Comparison of ENCODE assay signal across 2 cellular contexts in the genomic region with DNA sequence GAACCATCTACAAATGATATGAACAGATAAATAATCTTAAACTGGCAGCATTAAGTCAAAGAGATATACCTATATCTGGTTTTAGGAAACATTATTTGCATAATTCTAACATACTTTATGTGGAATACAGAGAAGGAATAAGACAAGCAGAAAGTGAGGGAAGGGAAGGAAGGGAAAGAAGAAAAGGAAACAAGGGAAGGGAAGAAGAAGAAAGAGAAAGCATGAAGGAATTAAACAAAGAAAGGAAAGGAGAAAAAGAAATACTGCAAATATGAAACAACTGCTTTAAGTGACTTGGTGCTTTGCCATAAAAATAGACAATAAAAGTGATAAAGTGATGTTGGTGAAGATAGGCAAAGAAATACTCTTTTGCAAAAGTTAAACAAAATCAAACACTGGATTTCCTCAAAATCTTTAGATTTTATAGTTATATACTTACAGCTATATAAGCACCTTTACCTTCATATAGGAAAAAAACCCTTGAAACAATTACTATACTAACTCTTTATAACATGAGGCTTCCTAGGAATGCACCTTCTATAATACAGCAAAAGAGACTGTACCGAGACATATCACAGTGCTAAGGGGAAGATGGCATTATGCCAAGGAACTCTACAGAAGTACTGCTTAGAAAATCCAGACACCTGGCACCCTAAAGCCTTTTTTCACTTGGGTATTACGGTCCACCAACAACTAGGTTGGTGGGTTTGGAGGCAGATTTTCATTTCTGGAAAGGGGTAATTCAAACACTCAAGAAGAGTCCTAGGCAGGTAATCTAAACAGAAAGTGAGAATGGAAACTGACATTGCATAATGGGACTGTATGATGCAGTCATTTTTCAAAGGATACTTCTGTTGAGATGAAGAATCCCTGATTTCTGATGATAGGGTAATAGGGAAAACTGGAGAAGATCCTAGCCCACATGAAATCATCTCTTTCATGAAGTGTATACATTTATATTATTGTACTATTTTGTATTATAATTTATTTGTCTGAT.
TF ChIP-seq lines count a peak whose summit lies in the region.

No MANE protein-coding gene starts in this region.

TF ChIP-seq in SK-N-SH treated with all-trans-retinoic acid at 6 μM for 48 hours, 23 proteins besides CTCF, POLR2A, EP300 and RAD21 (continued from another document):
- TF ChIP-seq, protein P1, sequence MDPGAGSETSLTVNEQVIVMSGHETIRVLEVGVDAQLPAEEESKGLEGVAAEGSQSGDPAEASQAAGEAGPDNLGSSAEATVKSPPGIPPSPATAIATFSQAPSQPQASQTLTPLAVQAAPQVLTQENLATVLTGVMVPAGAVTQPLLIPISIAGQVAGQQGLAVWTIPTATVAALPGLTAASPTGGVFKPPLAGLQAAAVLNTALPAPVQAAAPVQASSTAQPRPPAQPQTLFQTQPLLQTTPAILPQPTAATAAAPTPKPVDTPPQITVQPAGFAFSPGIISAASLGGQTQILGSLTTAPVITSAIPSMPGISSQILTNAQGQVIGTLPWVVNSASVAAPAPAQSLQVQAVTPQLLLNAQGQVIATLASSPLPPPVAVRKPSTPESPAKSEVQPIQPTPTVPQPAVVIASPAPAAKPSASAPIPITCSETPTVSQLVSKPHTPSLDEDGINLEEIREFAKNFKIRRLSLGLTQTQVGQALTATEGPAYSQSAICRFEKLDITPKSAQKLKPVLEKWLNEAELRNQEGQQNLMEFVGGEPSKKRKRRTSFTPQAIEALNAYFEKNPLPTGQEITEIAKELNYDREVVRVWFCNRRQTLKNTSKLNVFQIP (CRISPR knock-in tag; IDR thresholded peaks at IDR 0.05; ENCODE audit: borderline replicate concordance, low read depth), result no peak
- TF ChIP-seq, protein P2, sequence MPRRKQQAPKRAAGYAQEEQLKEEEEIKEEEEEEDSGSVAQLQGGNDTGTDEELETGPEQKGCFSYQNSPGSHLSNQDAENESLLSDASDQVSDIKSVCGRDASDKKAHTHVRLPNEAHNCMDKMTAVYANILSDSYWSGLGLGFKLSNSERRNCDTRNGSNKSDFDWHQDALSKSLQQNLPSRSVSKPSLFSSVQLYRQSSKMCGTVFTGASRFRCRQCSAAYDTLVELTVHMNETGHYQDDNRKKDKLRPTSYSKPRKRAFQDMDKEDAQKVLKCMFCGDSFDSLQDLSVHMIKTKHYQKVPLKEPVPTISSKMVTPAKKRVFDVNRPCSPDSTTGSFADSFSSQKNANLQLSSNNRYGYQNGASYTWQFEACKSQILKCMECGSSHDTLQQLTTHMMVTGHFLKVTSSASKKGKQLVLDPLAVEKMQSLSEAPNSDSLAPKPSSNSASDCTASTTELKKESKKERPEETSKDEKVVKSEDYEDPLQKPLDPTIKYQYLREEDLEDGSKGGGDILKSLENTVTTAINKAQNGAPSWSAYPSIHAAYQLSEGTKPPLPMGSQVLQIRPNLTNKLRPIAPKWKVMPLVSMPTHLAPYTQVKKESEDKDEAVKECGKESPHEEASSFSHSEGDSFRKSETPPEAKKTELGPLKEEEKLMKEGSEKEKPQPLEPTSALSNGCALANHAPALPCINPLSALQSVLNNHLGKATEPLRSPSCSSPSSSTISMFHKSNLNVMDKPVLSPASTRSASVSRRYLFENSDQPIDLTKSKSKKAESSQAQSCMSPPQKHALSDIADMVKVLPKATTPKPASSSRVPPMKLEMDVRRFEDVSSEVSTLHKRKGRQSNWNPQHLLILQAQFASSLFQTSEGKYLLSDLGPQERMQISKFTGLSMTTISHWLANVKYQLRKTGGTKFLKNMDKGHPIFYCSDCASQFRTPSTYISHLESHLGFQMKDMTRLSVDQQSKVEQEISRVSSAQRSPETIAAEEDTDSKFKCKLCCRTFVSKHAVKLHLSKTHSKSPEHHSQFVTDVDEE (CRISPR knock-in tag; IDR thresholded peaks at IDR 0.05), result no peak
- no peak for TF ChIP-seq OSR1 (CRISPR knock-in tag; IDR thresholded peaks at IDR 0.05)
- TF ChIP-seq ISL1 (CRISPR knock-in tag; IDR thresholded peaks at IDR 0.05), result no peak
- TF ChIP-seq SNAI2 (CRISPR knock-in tag; IDR thresholded peaks at IDR 0.05), result no peak
- TF ChIP-seq, protein P3, sequence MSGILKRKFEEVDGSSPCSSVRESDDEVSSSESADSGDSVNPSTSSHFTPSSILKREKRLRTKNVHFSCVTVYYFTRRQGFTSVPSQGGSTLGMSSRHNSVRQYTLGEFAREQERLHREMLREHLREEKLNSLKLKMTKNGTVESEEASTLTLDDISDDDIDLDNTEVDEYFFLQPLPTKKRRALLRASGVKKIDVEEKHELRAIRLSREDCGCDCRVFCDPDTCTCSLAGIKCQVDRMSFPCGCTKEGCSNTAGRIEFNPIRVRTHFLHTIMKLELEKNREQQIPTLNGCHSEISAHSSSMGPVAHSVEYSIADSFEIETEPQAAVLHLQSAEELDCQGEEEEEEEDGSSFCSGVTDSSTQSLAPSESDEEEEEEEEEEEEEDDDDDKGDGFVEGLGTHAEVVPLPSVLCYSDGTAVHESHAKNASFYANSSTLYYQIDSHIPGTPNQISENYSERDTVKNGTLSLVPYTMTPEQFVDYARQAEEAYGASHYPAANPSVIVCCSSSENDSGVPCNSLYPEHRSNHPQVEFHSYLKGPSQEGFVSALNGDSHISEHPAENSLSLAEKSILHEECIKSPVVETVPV (CRISPR knock-in tag; IDR thresholded peaks at IDR 0.05), result no peak
- TF ChIP-seq TOX (CRISPR knock-in tag; IDR thresholded peaks at IDR 0.05; ENCODE audit: borderline replicate concordance), result no peak
- no peak for TF ChIP-seq ZC3H10 (CRISPR knock-in tag; IDR thresholded peaks at IDR 0.05)
- TF ChIP-seq, protein P4, sequence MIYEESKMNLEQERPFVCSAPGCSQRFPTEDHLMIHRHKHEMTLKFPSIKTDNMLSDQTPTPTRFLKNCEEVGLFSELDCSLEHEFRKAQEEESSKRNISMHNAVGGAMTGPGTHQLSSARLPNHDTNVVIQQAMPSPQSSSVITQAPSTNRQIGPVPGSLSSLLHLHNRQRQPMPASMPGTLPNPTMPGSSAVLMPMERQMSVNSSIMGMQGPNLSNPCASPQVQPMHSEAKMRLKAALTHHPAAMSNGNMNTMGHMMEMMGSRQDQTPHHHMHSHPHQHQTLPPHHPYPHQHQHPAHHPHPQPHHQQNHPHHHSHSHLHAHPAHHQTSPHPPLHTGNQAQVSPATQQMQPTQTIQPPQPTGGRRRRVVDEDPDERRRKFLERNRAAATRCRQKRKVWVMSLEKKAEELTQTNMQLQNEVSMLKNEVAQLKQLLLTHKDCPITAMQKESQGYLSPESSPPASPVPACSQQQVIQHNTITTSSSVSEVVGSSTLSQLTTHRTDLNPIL (CRISPR knock-in tag; IDR thresholded peaks at IDR 0.05; ENCODE audit: low read depth), result no peak

TF ChIP-seq in SK-N-SH, 30 proteins besides CTCF, POLR2A, EP300 and RAD21 (continued from another document):
- TF ChIP-seq EZH2phosphoT487 (IDR thresholded peaks at IDR 0.05; ENCODE audit: borderline replicate concordance, low read depth) (no peak), CHD2 (IDR thresholded peaks at IDR 0.05; ENCODE audit: low read length, partially characterized antibody) (no peak), GABPA (IDR thresholded peaks at IDR 0.05; ENCODE audit: low read depth) (no peak), RCOR1 (IDR thresholded peaks at IDR 0.05; ENCODE audit: low read length) (no peak), SMC3 (IDR thresholded peaks at IDR 0.05; ENCODE audit: low read depth, low read length) (no peak), POLR2AphosphoS5 (IDR thresholded peaks at IDR 0.05; ENCODE audit: low read depth, low read length) (no peak), MXI1 (IDR thresholded peaks at IDR 0.05; ENCODE audit: low read depth, low read length) (no peak), FOXM1 (IDR thresholded peaks at IDR 0.05; ENCODE audit: low read depth) (no peak), NFIC (IDR thresholded peaks at IDR 0.05; ENCODE audit: borderline replicate concordance) (no peak), ELF1 (IDR thresholded peaks at IDR 0.05) (no peak), JUND (IDR thresholded peaks at IDR 0.05) (no peak)
- TF ChIP-seq, protein P5, sequence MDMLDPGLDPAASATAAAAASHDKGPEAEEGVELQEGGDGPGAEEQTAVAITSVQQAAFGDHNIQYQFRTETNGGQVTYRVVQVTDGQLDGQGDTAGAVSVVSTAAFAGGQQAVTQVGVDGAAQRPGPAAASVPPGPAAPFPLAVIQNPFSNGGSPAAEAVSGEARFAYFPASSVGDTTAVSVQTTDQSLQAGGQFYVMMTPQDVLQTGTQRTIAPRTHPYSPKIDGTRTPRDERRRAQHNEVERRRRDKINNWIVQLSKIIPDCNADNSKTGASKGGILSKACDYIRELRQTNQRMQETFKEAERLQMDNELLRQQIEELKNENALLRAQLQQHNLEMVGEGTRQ (IDR thresholded peaks at IDR 0.05; ENCODE audit: borderline replicate concordance, low read depth, low read length), result no peak
- TF ChIP-seq, protein P6, sequence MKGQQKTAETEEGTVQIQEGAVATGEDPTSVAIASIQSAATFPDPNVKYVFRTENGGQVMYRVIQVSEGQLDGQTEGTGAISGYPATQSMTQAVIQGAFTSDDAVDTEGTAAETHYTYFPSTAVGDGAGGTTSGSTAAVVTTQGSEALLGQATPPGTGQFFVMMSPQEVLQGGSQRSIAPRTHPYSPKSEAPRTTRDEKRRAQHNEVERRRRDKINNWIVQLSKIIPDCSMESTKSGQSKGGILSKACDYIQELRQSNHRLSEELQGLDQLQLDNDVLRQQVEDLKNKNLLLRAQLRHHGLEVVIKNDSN (IDR thresholded peaks at IDR 0.05; ENCODE audit: borderline replicate concordance, low read depth), result no peak
